In the genomic region with DNA sequence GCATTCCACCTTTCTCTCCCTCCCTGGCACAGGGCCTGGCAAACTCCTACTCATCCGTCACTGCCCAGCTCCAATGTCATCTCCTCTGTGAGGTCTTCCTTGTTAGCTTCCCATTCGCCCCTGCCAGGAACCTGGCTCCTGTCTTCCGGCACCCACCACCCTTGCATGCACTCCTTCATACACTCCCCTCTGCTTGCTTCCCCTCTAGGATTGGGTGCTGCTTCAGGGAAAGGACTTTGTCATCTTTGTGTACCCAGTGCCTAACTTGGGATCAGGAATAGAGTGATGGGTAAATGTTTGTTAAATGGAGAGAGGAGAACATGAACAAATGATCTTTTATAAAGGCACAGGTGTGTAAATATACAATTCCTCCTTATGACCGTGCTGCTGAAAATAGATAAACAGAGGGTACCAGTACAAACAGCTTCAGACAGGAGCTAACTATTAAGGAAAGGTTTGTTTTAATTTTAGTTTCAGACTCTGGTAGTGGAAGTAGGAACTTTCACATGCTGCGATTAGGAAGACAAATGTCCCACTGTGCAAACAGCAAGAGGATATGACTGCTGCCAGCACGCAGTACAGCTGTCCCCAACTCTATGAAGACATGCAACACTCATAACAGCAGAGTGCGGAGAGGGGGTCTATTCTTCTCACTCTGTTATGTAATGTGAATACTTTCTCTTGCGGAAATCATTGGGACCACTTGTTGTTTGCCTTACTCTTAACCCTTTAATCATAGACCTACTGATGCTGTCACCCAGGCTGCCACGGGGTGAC, we compare ENCODE assay signal across 10 cellular contexts.
A peak's percentile ranks its signal among the peaks of the same experiment; 100 is the strongest.
DNase-seq lines count a peak whose midpoint lies in the region; ATAC-seq and TF ChIP-seq lines count a peak whose summit lies in the region.
"Had no signal": no experiment of that assay in that cellular context is flagged by ENCODE, and none has a peak within 500 bp of the region (broad histone marks: within the 10 kb centered on the region; RNA-seq: fewer than 3 reads in every experiment).

No MANE protein-coding gene starts in this region.

- H2AFZ ChIP-seq in DND-41 (ENCODE audit: low read depth, low read length): peak overlapping the region; percentile 42

- peak overlapping the region; percentile 71 for H3K27ac ChIP-seq in DND-41 (ENCODE audit: low read length)
- no peak overlapping the region; the same call in 1 of the 2 replicates for H3K27ac ChIP-seq in SJCRH30

- H3K4me1 ChIP-seq in DND-41 (ENCODE audit: insufficient read depth, low read length) (peaks cover 39% of the 10 kb centered on the region), SJCRH30 (peaks cover 16% of the 10 kb centered on the region; the same call in 1 of the 2 replicates), mucosa of stomach (ENCODE audit: control insufficient read depth, insufficient read depth, low read length) (peaks cover 21% of the 10 kb centered on the region)

- H3K27me3 ChIP-seq in DND-41 (ENCODE audit: insufficient read depth, low read length, poor library complexity): no peaks in the 10 kb centered on the region
- no peaks in the 10 kb centered on the region for H3K27me3 ChIP-seq in SJCRH30
- no peaks in the 10 kb centered on the region for H3K27me3 ChIP-seq in mucosa of stomach (ENCODE audit: control insufficient read depth, insufficient read depth, low read length)

- peak overlapping the region in 1 of 2 experiments; percentile 47; a peak in 2 of 4 replicates for H3K4me3 ChIP-seq in DND-41 (ENCODE audit: low read depth in 1 of 2, low read length in 2 of 2)
- no peak overlapping the region for H3K4me3 ChIP-seq in SJCRH30
- H3K4me3 ChIP-seq in mucosa of stomach (ENCODE audit: low read length): peak overlapping the region; percentile 18

- H3K9me3 ChIP-seq in DND-41 (ENCODE audit: insufficient read depth, low read length, severe bottlenecking) (no peaks in the 10 kb centered on the region), SJCRH30 (replicated peaks) (no peaks in the 10 kb centered on the region), mucosa of stomach (ENCODE audit: control insufficient read depth, low read length) (no peaks in the 10 kb centered on the region)

- peak; percentile 85 for DNase-seq in Ammon's horn (ENCODE audit: low spot score)
- DNase-seq in DND-41: no peak
- DNase-seq in SJCRH30: peak; percentile 56 to 75
- no peak for DNase-seq in NK-92 (lab: John Stamatoyannopoulos, UW; ENCODE audit: unreplicated experiment)
- DNase-seq: DMS79, MM.1S had no signal

- ATAC-seq in DND-41 (ENCODE audit: insufficient read depth, low read depth): peak; percentile 65
- no peak for ATAC-seq in activated CD4-positive, CD25-positive, alpha-beta regulatory T cell treated with anti-CD3 and anti-CD28 coated beads, Interleukin-2, amount 50 U/mL, for 24 hours
- ATAC-seq in GM21381 (IDR thresholded peaks at IDR 0.05; ENCODE audit: unreplicated experiment): no peak
- ATAC-seq in HG02798 (IDR thresholded peaks at IDR 0.05; ENCODE audit: poor library complexity, unreplicated experiment): no peak

- 0 out of 2 replicates have a peak, but pooled peaks cover 3% of the 10 kb centered on the region for H4K20me1 ChIP-seq in DND-41 (ENCODE audit: insufficient read depth, low read length)

- peak overlapping the region; percentile 61 for H3K4me2 ChIP-seq in DND-41 (ENCODE audit: insufficient read depth, low read length)

- no peaks in the 10 kb centered on the region for H3K36me3 ChIP-seq in DND-41 (ENCODE audit: insufficient read depth, low read length)
- no peaks in the 10 kb centered on the region for H3K36me3 ChIP-seq in SJCRH30
- H3K36me3 ChIP-seq in mucosa of stomach (ENCODE audit: control insufficient read depth, insufficient read depth, low read length): no peaks in the 10 kb centered on the region

- TF ChIP-seq CTCF in DND-41 (IDR thresholded peaks at IDR 0.05; ENCODE audit: borderline replicate concordance, extremely low read depth, low read length, poor library complexity, severe bottlenecking): no peak

- H3K9ac ChIP-seq in DND-41 (ENCODE audit: low read depth, low read length) (peak overlapping the region; percentile 18), mucosa of stomach (ENCODE audit: low read length) (no peak overlapping the region)

- H3K79me2 ChIP-seq in DND-41 (ENCODE audit: insufficient read depth, low read length): no peaks in the 10 kb centered on the region

Comparison
In these comparisons a context has a peak if more than half of its experiments do, and no peak if none do; other contexts are left out.
1. DNase-seq: peak in Ammon's horn (single experiment) and SJCRH30 (2 of 2); none in DND-41 (single experiment) and NK-92 (single experiment).